8 cellular contexts compared by ENCODE assay signal in genomic region chr7:39271386-39271785, GRCh38.
A peak's percentile ranks its signal among the peaks of the same experiment; 100 is the strongest.
DNase-seq lines count a peak whose midpoint lies in the region; ATAC-seq and TF ChIP-seq lines count a peak whose summit lies in the region.
"Had no signal": no experiment of that assay in that cellular context is flagged by ENCODE, and none has a peak within 500 bp of the region (broad histone marks: within the 10 kb centered on the region; RNA-seq: fewer than 3 reads in every experiment).

No MANE protein-coding gene starts in this region.

- H3K27ac ChIP-seq in thyroid gland = no peak overlapping the region
- H3K27ac ChIP-seq in right lobe of liver = no peak overlapping the region

- ATAC-seq in HG03439 (IDR thresholded peaks at IDR 0.05; ENCODE audit: unreplicated experiment) = no peak
- ATAC-seq in right lobe of liver = no peak
- ATAC-seq: esophagus mucosa had no signal

- WGBS in thyroid gland, 2 donors = 10 to 11% methylated on average over 8 of the region's 8 CpGs
- WGBS in right lobe of liver (ENCODE audit: insufficient coverage, low coverage, low lambda C conversion rate, missing lambda C conversion rate) = 35% methylated on average over 7 of the region's 8 CpGs

- intact Hi-C loops in thyroid gland (cut with DNase I) (no loop called here), right lobe of liver (cut with DNase I) (no loop called here)

- TF ChIP-seq POLR2A in thyroid gland (IDR thresholded peaks at IDR 0.05) (no peak), right lobe of liver (IDR thresholded peaks at IDR 0.05) (no peak)

- TF ChIP-seq CTCF in thyroid gland (IDR thresholded peaks at IDR 0.05) (no peak), right lobe of liver (IDR thresholded peaks at IDR 0.05) (no peak)

- H3K27me3 ChIP-seq in thyroid gland (no peaks in the 10 kb centered on the region), right lobe of liver (no peaks in the 10 kb centered on the region)

- H3K9me3 ChIP-seq in thyroid gland = no peaks in the 10 kb centered on the region
- H3K9me3 ChIP-seq in right lobe of liver = no peaks in the 10 kb centered on the region

- H3K36me3 ChIP-seq in thyroid gland (no peaks in the 10 kb centered on the region), right lobe of liver (no peaks in the 10 kb centered on the region)

- peak; percentile 16 for DNase-seq in LoVo (ENCODE audit: low spot score)
- peak; percentile 48 for DNase-seq in SHP77 treated with DMSO at 0.1 percent for 48 hours (lab: John Stamatoyannopoulos, UW)
- peak in 36 of 51 donors; percentile 1 to 64 (median 26) for DNase-seq in hypothalamus (lab: John Stamatoyannopoulos, UW)
- peak; percentile 88 to 92 for DNase-seq in thyroid gland
- no peak for DNase-seq in dedifferentiated amniotic fluid mesenchymal stem cell (ENCODE audit: extremely low spot score)
- DNase-seq in right lobe of liver = no peak

- H3K4me1 ChIP-seq in thyroid gland (no peaks in the 10 kb centered on the region), right lobe of liver (no peaks in the 10 kb centered on the region)

- no peak overlapping the region for H3K4me3 ChIP-seq in thyroid gland (replicated peaks in 1 of 3)
- no peak overlapping the region for H3K4me3 ChIP-seq in right lobe of liver

Comparison
In these comparisons a context has a peak if more than half of its experiments do, and no peak if none do; other contexts are left out.
1. DNase-seq: peak in LoVo (single experiment), SHP77 treated with DMSO at 0.1 percent for 48 hours (single experiment), hypothalamus (36 of 51) and thyroid gland (2 of 2); none in dedifferentiated amniotic fluid mesenchymal stem cell (single experiment) and right lobe of liver (0 of 3).